24 cellular contexts compared by ENCODE assay signal in genomic region chr2:53247986-53248735, GRCh38.
DNase-seq lines count a peak whose midpoint lies in the region; ATAC-seq, FAIRE-seq and TF ChIP-seq lines count a peak whose summit lies in the region.
"Had no signal": no experiment of that assay in that cellular context is flagged by ENCODE, and none has a peak within 500 bp of the region (broad histone marks: within the 10 kb centered on the region; RNA-seq: fewer than 3 reads in every experiment).

No MANE protein-coding gene starts in this region.

- no peak overlapping the region for H3K4me3 Mint-ChIP-seq in GM23338
- H3K4me3 Mint-ChIP-seq: B cell; CD8-positive, alpha-beta T cell had no signal

- H3K79me2 ChIP-seq in ACC112 (ENCODE audit: control insufficient read depth, insufficient read depth, low read length, unreplicated experiment) (no peaks in the 10 kb centered on the region), GM23338 (replicated peaks; ENCODE audit: insufficient read depth) (no peaks in the 10 kb centered on the region), endothelial cell of umbilical vein (ENCODE audit: control insufficient read depth, insufficient read depth, low read length) (no peaks in the 10 kb centered on the region), hepatocyte (no peaks in the 10 kb centered on the region)

- H3K9me3 ChIP-seq in endothelial cell of umbilical vein (replicated peaks; ENCODE audit: control insufficient read depth, insufficient read depth, low read length) = no peaks in the 10 kb centered on the region
- H3K9me3 ChIP-seq in hepatocyte (ENCODE audit: low read depth) = no peaks in the 10 kb centered on the region
- H3K9me3 ChIP-seq: Caco-2, HAP-1, SJSA1 had no signal

- intact Hi-C loops in endothelial cell of umbilical vein (cut with micrococcal nuclease) = no loop called here

- no peak overlapping the region for H3K27ac ChIP-seq in ACC112 (ENCODE audit: low read depth, low read length)
- no peak overlapping the region for H3K27ac ChIP-seq in GM23338 (ENCODE audit: low read depth)
- no peak overlapping the region for H3K27ac ChIP-seq in endothelial cell of umbilical vein (ENCODE audit: insufficient read depth, low read depth, low read length)
- H3K27ac ChIP-seq in hepatocyte = no peak overlapping the region
- H3K27ac ChIP-seq: C4-2B, GM23248, SJSA1 had no signal

- DNase-seq in GM23338 (ENCODE audit: low spot score) = no peak
- DNase-seq in endothelial cell of umbilical vein (ENCODE audit: low read depth, low spot score) = peak; percentile 18
- peak; percentile 8 for DNase-seq in medulla oblongata (ENCODE audit: extremely low spot score)
- DNase-seq in hepatocyte (ENCODE audit: low spot score) = no peak
- DNase-seq: Caco-2; CD8-positive, alpha-beta T cell; GM23248; NCI-H1105 treated with DMSO at 0.1 percent for 48 hours; NCI-H146; NCI-H1930; NCI-H2107; NCI-H524; NCI-H82; NK-92 treated with Interleukin-12 subunit alpha and Interleukin-12 subunit beta, amount 100 ng/mL, for 24 hours; PC-3 had no signal

- no peaks in the 10 kb centered on the region for H3K27me3 ChIP-seq in ACC112 (ENCODE audit: insufficient read depth, low read length)
- H3K27me3 ChIP-seq in GM23338 (ENCODE audit: insufficient read depth) = no peaks in the 10 kb centered on the region
- H3K27me3 ChIP-seq in endothelial cell of umbilical vein (ENCODE audit: control insufficient read depth in 2 of 2, insufficient read depth in 2 of 2, low read length in 2 of 2) = no peaks in the 10 kb centered on the region
- H3K27me3 ChIP-seq in hepatocyte = no peaks in the 10 kb centered on the region
- H3K27me3 ChIP-seq: SJSA1 had no signal

- no peak for FAIRE-seq in endothelial cell of umbilical vein (lab: Jason Lieb, UNC)
- FAIRE-seq: G401.6, K562 had no signal

- H3K4me2 ChIP-seq in GM23338 = no peak overlapping the region
- no peak overlapping the region for H3K4me2 ChIP-seq in endothelial cell of umbilical vein (ENCODE audit: insufficient read depth, low read length)
- H3K4me2 ChIP-seq in hepatocyte = no peak overlapping the region

- H3K36me3 ChIP-seq in ACC112 (ENCODE audit: insufficient read depth, low read length) (no peaks in the 10 kb centered on the region), GM23338 (ENCODE audit: insufficient read depth) (no peaks in the 10 kb centered on the region), endothelial cell of umbilical vein (ENCODE audit: control insufficient read depth in 2 of 2, extremely low read depth in 1 of 2, insufficient read depth in 2 of 2, low read length in 2 of 2) (no peaks in the 10 kb centered on the region), hepatocyte (replicated peaks; ENCODE audit: insufficient read depth, low read depth) (no peaks in the 10 kb centered on the region)
- H3K36me3 ChIP-seq: HAP-1, SJSA1 had no signal

- dilution Hi-C loops in endothelial cell of umbilical vein (cut with MboI; ENCODE audit: extremely low pct_ligation_motif_present, low sequenced_read_pairs) = no loop called here

- H4K20me1 ChIP-seq in GM23338 (replicated peaks; ENCODE audit: insufficient read depth) (no peaks in the 10 kb centered on the region), endothelial cell of umbilical vein (replicated peaks; ENCODE audit: control insufficient read depth, extremely low read depth, insufficient read depth, low read length) (no peaks in the 10 kb centered on the region), hepatocyte (ENCODE audit: insufficient read depth, poor library complexity, severe bottlenecking) (no peaks in the 10 kb centered on the region)

- no peak for TF ChIP-seq CTCF in GM23338 (conservative IDR thresholded peaks at IDR 0.05; ENCODE audit: low read depth in 2 of 2)
- TF ChIP-seq CTCF in endothelial cell of umbilical vein (IDR thresholded peaks at IDR 0.05; ENCODE audit: extremely low read depth in 1 of 2, insufficient read depth in 1 of 2, low read depth in 1 of 2, low read length in 2 of 2) = no peak
- TF ChIP-seq CTCF in hepatocyte (IDR thresholded peaks at IDR 0.05; ENCODE audit: poor library complexity) = no peak

- ATAC-seq in GM23338 = no peak
- no peak for ATAC-seq in HG03280 (IDR thresholded peaks at IDR 0.05; ENCODE audit: unreplicated experiment)
- ATAC-seq in HG02588 (IDR thresholded peaks at IDR 0.05; ENCODE audit: unreplicated experiment) = no peak
- ATAC-seq: CD8-positive, alpha-beta T cell; K562; PC-3 had no signal

- H3K4me1 ChIP-seq in ACC112 (ENCODE audit: control insufficient read depth, insufficient read depth, low read length, unreplicated experiment) (no peaks in the 10 kb centered on the region), GM23338 (ENCODE audit: insufficient read depth) (no peaks in the 10 kb centered on the region; the same call in 1 of the 2 replicates), endothelial cell of umbilical vein (ENCODE audit: control insufficient read depth, extremely low read depth, insufficient read depth, low read length) (no peaks in the 10 kb centered on the region), hepatocyte (ENCODE audit: insufficient read depth) (no peaks in the 10 kb centered on the region)
- H3K4me1 ChIP-seq: Caco-2, HAP-1, SJSA1 had no signal

- peaks cover 11% of the 10 kb centered on the region for H3K4me1 Mint-ChIP-seq in GM23338
- H3K4me1 Mint-ChIP-seq: B cell had no signal

- no peaks in the 10 kb centered on the region for H3K36me3 Mint-ChIP-seq in GM23338 (ENCODE audit: low read depth)
- H3K36me3 Mint-ChIP-seq: CD8-positive, alpha-beta T cell had no signal

- POLR2A ChIA-PET in endothelial cell of umbilical vein (lab: Charles Lee) = no interaction called here

- no peaks in the 10 kb centered on the region for H3K9me1 ChIP-seq in endothelial cell of umbilical vein (replicated peaks; ENCODE audit: control insufficient read depth, extremely low read depth, insufficient read depth, low read length)

- no peaks in the 10 kb centered on the region for H3K9me3 Mint-ChIP-seq in GM23338
- H3K9me3 Mint-ChIP-seq: CD8-positive, alpha-beta T cell had no signal

- TF ChIP-seq POLR2A in endothelial cell of umbilical vein (IDR thresholded peaks at IDR 0.05; ENCODE audit: low read depth, low read length) = no peak

- H3K27me3 Mint-ChIP-seq in GM23338 (ENCODE audit: insufficient read depth, low read depth, poor library complexity) = peaks cover 5% of the 10 kb centered on the region
- H3K27me3 Mint-ChIP-seq: B cell had no signal

- CTCF ChIA-PET in endothelial cell of umbilical vein (lab: Charles Lee) = no interaction called here

- H3F3A ChIP-seq in GM23338 (replicated peaks; ENCODE audit: low read depth) = no peaks in the 10 kb centered on the region

- WGBS in hepatocyte (ENCODE audit: low lambda C conversion rate, missing lambda C conversion rate) = 79% methylated on average over 6 of the region's 6 CpGs

- 0 out of 2 replicates have a peak overlapping the region, but pooled peaks have one; percentile 70 for H3K27ac Mint-ChIP-seq in GM23338
- H3K27ac Mint-ChIP-seq: B cell; CD8-positive, alpha-beta T cell had no signal

- H3K9ac ChIP-seq in endothelial cell of umbilical vein (replicated peaks; ENCODE audit: extremely low read depth, insufficient read depth, low read length) = no peak overlapping the region
- H3K9ac ChIP-seq: GM23248 had no signal

- no peak overlapping the region for H3K4me3 ChIP-seq in ACC112 (ENCODE audit: low read depth, low read length)
- H3K4me3 ChIP-seq in GM23338 = no peak overlapping the region
- no peak overlapping the region for H3K4me3 ChIP-seq in endothelial cell of umbilical vein (replicated peaks in 1 of 3; ENCODE audit: insufficient read depth in 1 of 3, low read depth in 1 of 3, low read length in 3 of 3)
- H3K4me3 ChIP-seq in hepatocyte = no peak overlapping the region
- H3K4me3 ChIP-seq: GM23248, HAP-1, K562, SJSA1 had no signal

- peak overlapping the region; percentile 46 for H2AFZ ChIP-seq in ACC112 (ENCODE audit: low read length, unreplicated experiment)
- H2AFZ ChIP-seq in GM23338 = peak overlapping the region; percentile 40
- H2AFZ ChIP-seq in endothelial cell of umbilical vein (ENCODE audit: low read depth, low read length) = no peak overlapping the region
- no peak overlapping the region for H2AFZ ChIP-seq in hepatocyte

- BruUV-seq in endothelial cell of umbilical vein (replicated peaks; lab: Mats Ljungman, UMichigan) = no TSS peak

- no peaks in the 10 kb centered on the region for H3K9me2 ChIP-seq in GM23338 (ENCODE audit: insufficient read depth)
- no peaks in the 10 kb centered on the region for H3K9me2 ChIP-seq in hepatocyte (replicated peaks; ENCODE audit: insufficient read depth)

TF ChIP-seq in GM23338, 12 proteins besides CTCF, POLR2A, EP300 and RAD21 (continues in another document):
- TF ChIP-seq ZNF114 (CRISPR knock-in tag; IDR thresholded peaks at IDR 0.05) (no peak), ZNF331 (CRISPR knock-in tag; IDR thresholded peaks at IDR 0.05; ENCODE audit: low read depth) (no peak)

TF ChIP-seq in endothelial cell of umbilical vein, 7 proteins besides CTCF, POLR2A, EP300 and RAD21:
- TF ChIP-seq MYC (IDR thresholded peaks at IDR 0.05; ENCODE audit: low read depth, low read length) = no peak
- TF ChIP-seq EZH2 (IDR thresholded peaks at IDR 0.05; ENCODE audit: borderline replicate concordance, low read depth, low read length, severe bottlenecking) = no peak
- TF ChIP-seq FOS (IDR thresholded peaks at IDR 0.05; ENCODE audit: borderline replicate concordance, insufficient read depth, low read length) = no peak
- TF ChIP-seq POLR2AphosphoS5 (IDR thresholded peaks at IDR 0.05; ENCODE audit: insufficient read depth, low read depth, low read length) = no peak

Comparison
In these comparisons a context has a peak if more than half of its experiments do, and no peak if none do; other contexts are left out.
1. H2AFZ ChIP-seq: peak in ACC112 (single experiment) and GM23338 (single experiment); none in endothelial cell of umbilical vein (single experiment) and hepatocyte (single experiment).
2. DNase-seq: peak in endothelial cell of umbilical vein (single experiment) and medulla oblongata (single experiment); none in GM23338 (single experiment) and hepatocyte (single experiment).